1 cellular context compared by ENCODE assay signal in the genomic region with DNA sequence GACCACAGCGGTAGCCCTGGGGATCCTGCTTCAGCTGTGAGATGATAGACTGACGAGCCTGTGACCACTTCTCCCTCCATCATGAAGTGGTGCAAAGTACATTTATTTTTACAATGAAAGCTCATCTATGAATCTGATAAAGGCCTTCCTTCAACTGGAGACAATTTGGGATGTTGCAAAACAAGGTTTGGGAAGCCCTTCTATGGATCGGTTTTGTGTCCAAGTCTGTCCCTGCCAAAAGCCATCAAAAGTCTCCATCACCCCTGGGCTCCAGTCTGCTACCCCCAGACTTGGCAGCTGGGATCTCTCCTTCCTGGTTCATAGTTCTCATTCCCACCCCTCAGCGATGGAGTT.
TF ChIP-seq lines count a peak whose summit lies in the region.

No MANE protein-coding gene starts in this region.

TF ChIP-seq in H1, 55 proteins besides CTCF, POLR2A, EP300 and RAD21:
- TF ChIP-seq SUZ12 (IDR thresholded peaks at IDR 0.05; ENCODE audit: low read length) (no peak), CHD2 (IDR thresholded peaks at IDR 0.05; ENCODE audit: low read length) (no peak), TEAD4 (IDR thresholded peaks at IDR 0.05; ENCODE audit: low read depth, low read length) (no peak), TBP (IDR thresholded peaks at IDR 0.05; ENCODE audit: low read depth, low read length) (no peak), FOSL1 (IDR thresholded peaks at IDR 0.05; ENCODE audit: insufficient read depth, low read depth, low read length) (no peak), BACH1 (IDR thresholded peaks at IDR 0.05; ENCODE audit: low read length) (no peak), TAF1 (IDR thresholded peaks at IDR 0.05; ENCODE audit: low read depth, low read length) (no peak), NANOG (IDR thresholded peaks at IDR 0.05; ENCODE audit: insufficient read depth, low read depth, low read length, poor library complexity, severe bottlenecking) (no peak), SP1 (IDR thresholded peaks at IDR 0.05; ENCODE audit: low read depth, low read length) (no peak), TCF12 (IDR thresholded peaks at IDR 0.05; ENCODE audit: low read depth, low read length) (no peak), KDM1A (IDR thresholded peaks at IDR 0.05; ENCODE audit: borderline replicate concordance, low read length) (no peak), CEBPB (IDR thresholded peaks at IDR 0.05; ENCODE audit: low read depth, low read length) (no peak), NRF1 (IDR thresholded peaks at IDR 0.05; ENCODE audit: low read depth, low read length) (no peak), CREB1 (IDR thresholded peaks at IDR 0.05) (no peak), ZNF274 (IDR thresholded peaks at IDR 0.05; ENCODE audit: borderline replicate concordance, extremely low read depth, low read length) (no peak), SP4 (IDR thresholded peaks at IDR 0.05; ENCODE audit: low read length) (no peak), MAFK (IDR thresholded peaks at IDR 0.05; ENCODE audit: low read depth, low read length) (no peak), JUN (IDR thresholded peaks at IDR 0.05; ENCODE audit: low read depth, low read length) (no peak)
- TF ChIP-seq, protein P1, sequence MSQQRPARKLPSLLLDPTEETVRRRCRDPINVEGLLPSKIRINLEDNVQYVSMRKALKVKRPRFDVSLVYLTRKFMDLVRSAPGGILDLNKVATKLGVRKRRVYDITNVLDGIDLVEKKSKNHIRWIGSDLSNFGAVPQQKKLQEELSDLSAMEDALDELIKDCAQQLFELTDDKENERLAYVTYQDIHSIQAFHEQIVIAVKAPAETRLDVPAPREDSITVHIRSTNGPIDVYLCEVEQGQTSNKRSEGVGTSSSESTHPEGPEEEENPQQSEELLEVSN (IDR thresholded peaks at IDR 0.05): no peak
- TF ChIP-seq, protein P2, sequence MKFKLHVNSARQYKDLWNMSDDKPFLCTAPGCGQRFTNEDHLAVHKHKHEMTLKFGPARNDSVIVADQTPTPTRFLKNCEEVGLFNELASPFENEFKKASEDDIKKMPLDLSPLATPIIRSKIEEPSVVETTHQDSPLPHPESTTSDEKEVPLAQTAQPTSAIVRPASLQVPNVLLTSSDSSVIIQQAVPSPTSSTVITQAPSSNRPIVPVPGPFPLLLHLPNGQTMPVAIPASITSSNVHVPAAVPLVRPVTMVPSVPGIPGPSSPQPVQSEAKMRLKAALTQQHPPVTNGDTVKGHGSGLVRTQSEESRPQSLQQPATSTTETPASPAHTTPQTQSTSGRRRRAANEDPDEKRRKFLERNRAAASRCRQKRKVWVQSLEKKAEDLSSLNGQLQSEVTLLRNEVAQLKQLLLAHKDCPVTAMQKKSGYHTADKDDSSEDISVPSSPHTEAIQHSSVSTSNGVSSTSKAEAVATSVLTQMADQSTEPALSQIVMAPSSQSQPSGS (IDR thresholded peaks at IDR 0.05; ENCODE audit: low read length): no peak
